11 cellular contexts compared by ENCODE assay signal in genomic region chr9:16170119-16170518, GRCh38.
"Had no signal": no experiment of that assay in that cellular context is flagged by ENCODE, and none has a peak within 500 bp of the region (broad histone marks: within the 10 kb centered on the region; RNA-seq: fewer than 3 reads in every experiment).

No MANE protein-coding gene starts in this region.

- H3K4me3 ChIP-seq: GM23248, GM23338, HAP-1 had no signal

- H3K9ac ChIP-seq: GM23248 had no signal

- H3K9me3 ChIP-seq: HAP-1 had no signal

- H3K4me1 ChIP-seq: HAP-1 had no signal

- ATAC-seq: GM23338, HCT116 had no signal

- H3K27ac ChIP-seq: GM23248 had no signal

- DNase-seq: GM23248, GOT3, H7, H9, HCEC 1CT, HFFc6 had no signal

- H3K4me2 ChIP-seq: GM23338 had no signal

- H2AFZ ChIP-seq: GM23248, GM23338 had no signal

- H3K36me3 ChIP-seq: HAP-1 had no signal

- FAIRE-seq: H1, H54 had no signal
